ENCODE assay signal across 8 cellular contexts in genomic region chr22:30287626-30288413, GRCh38. TPM values are rescaled to one million over a fixed set of nuclear protein-coding genes. Genes with fewer than 3 reads are reported as not detected.
DNase-seq lines count a peak whose midpoint lies in the region; ATAC-seq and TF ChIP-seq lines count a peak whose summit lies in the region.

No MANE protein-coding gene starts in this region.

- H3K27me3 ChIP-seq in kidney epithelial cell (ENCODE audit: control insufficient read depth, insufficient read depth, low read length): no peaks in the 10 kb centered on the region

- no peaks in the 10 kb centered on the region for H3K9me3 Mint-ChIP-seq in activated CD4-positive, alpha-beta T cell treated with anti-CD3 and anti-CD28 coated beads for 36 hours (ENCODE audit: low read depth)

- H3K36me3 ChIP-seq in kidney epithelial cell (ENCODE audit: control insufficient read depth, insufficient read depth, low read length): no peaks in the 10 kb centered on the region

- no peak overlapping the region for H3K27ac Mint-ChIP-seq in activated CD4-positive, alpha-beta T cell treated with anti-CD3 and anti-CD28 coated beads for 36 hours

- peaks cover 28% of the 10 kb centered on the region for H3K4me1 Mint-ChIP-seq in activated CD4-positive, alpha-beta T cell treated with anti-CD3 and anti-CD28 coated beads for 36 hours

- POLR2A ChIA-PET in activated CD4-positive, alpha-beta T cell treated with anti-CD3 and anti-CD28 coated beads for 36 hours (lab: Charles Lee): interaction anchor here (0.6 to 1.4 kb wide), 7 partner anchors 39 to 417 kb away, joined by 3 to 5 read pairs (median 4); partner anchors contain the start of genes CCDC157, SF3A1 and TBC1D10A

- H3K27me3 Mint-ChIP-seq in activated CD4-positive, alpha-beta T cell treated with anti-CD3 and anti-CD28 coated beads for 36 hours: no peaks in the 10 kb centered on the region

- peak overlapping the region; percentile 72 for H3K4me3 Mint-ChIP-seq in activated CD4-positive, alpha-beta T cell treated with anti-CD3 and anti-CD28 coated beads for 36 hours

- ATAC-seq in activated CD4-positive, alpha-beta T cell treated with anti-CD3 and anti-CD28 coated beads for 36 hours: peak; percentile 42
- ATAC-seq in HG03469 (IDR thresholded peaks at IDR 0.05; ENCODE audit: unreplicated experiment): no peak

- H3K36me3 Mint-ChIP-seq in activated CD4-positive, alpha-beta T cell treated with anti-CD3 and anti-CD28 coated beads for 36 hours (ENCODE audit: low read depth): peaks cover 1% of the 10 kb centered on the region

- CTCF ChIA-PET in activated CD4-positive, alpha-beta T cell treated with anti-CD3 and anti-CD28 coated beads for 36 hours (lab: Charles Lee): interaction anchor here (0.6 to 6.5 kb wide), 60 partner anchors 10 to 1485 kb away, joined by 3 to 202 read pairs (median 5); partner anchors contain the start of genes CCDC157, MTFP1, OSM and RNF215

- intact Hi-C loops in activated CD4-positive, alpha-beta T cell treated with anti-CD3 and anti-CD28 coated beads for 36 hours (cut with DNase I, micrococcal nuclease): loop anchor here (1.0 to 2.0 kb wide), 8 partner anchors 15 to 197 kb away; partner anchors contain the start of genes RNF215 (in 2 of the 2) and TBC1D10A (in 1 of the 2)

- TF ChIP-seq CTCF in choroid plexus epithelial cell (conservative IDR thresholded peaks at IDR 0.05; ENCODE audit: low read depth, low read length) (peak; percentile 67), kidney epithelial cell (IDR thresholded peaks at IDR 0.05; ENCODE audit: insufficient read depth, low read length, poor library complexity, severe bottlenecking) (peak; percentile 64)

- H3K4me3 ChIP-seq in choroid plexus epithelial cell (ENCODE audit: low read depth, low read length) (peak overlapping the region; percentile 82), kidney epithelial cell (ENCODE audit: low read depth, low read length) (peak overlapping the region; percentile 69)

- DNase-seq in SIG-M5 treated with dmso at 0.1 percent for 504 hours (lab: John Stamatoyannopoulos, UW; ENCODE audit: unreplicated experiment) (peak; percentile 74), SIG-M5 (lab: John Stamatoyannopoulos, UW) (no peak), NCI-H345 (lab: John Stamatoyannopoulos, UW) (peak; percentile 50), choroid plexus epithelial cell (ENCODE audit: low read depth) (peak; percentile 96), kidney epithelial cell (ENCODE audit: low read depth) (no peak)
- peak; percentile 94 for DNase-seq in activated CD4-positive, alpha-beta T cell treated with anti-CD3 and anti-CD28 coated beads for 36 hours
- DNase-seq in stimulated activated CD4-positive, alpha-beta T cell treated with anti-CD3 and anti-CD28 coated beads, Interleukin-12 subunit alpha, Interleukin-12 subunit beta, amount 100 ng/mL, for 48 hours (ENCODE audit: low read depth in 2 of 3, low spot score in 1 of 3): peak; percentile 81 to 94 (median 83)

RNA-seq across cellular contexts. Expression of gene CASTOR1, which starts 1.5 kb away (rescaled TPM):
- 1 to 10 TPM; 1.6 to 2.2 TPM for total RNA-seq in activated CD4-positive, alpha-beta T cell treated with anti-CD3 and anti-CD28 coated beads for 36 hours
- total RNA-seq in kidney epithelial cell: 10.5 and 18.7 TPM in 2 replicates

RNA-seq across cellular contexts. Expression of gene OSM, which starts 21.2 kb away (rescaled TPM):
- total RNA-seq in activated CD4-positive, alpha-beta T cell treated with anti-CD3 and anti-CD28 coated beads for 36 hours: 10 to 100 TPM; 13.8 to 17.6 TPM
- total RNA-seq in kidney epithelial cell: not detected in 2 replicates

RNA-seq across cellular contexts. Expression of gene TBC1D10A, which starts 38.9 kb away (rescaled TPM):
- 10 to 100 TPM; 20.1 to 21.6 TPM for total RNA-seq in activated CD4-positive, alpha-beta T cell treated with anti-CD3 and anti-CD28 coated beads for 36 hours
- total RNA-seq in kidney epithelial cell: 21.6 and 23.9 TPM in 2 replicates

RNA-seq across cellular contexts. Expression of gene LIF, which starts 41.3 kb away (rescaled TPM):
- 100 to 1,000 TPM in 1 of 2 experiments, 10 to 100 TPM in 1; 77.3 to 105 TPM for total RNA-seq in activated CD4-positive, alpha-beta T cell treated with anti-CD3 and anti-CD28 coated beads for 36 hours
- total RNA-seq in kidney epithelial cell: 108 and 112 TPM in 2 replicates

Comparison
In these comparisons a context has a peak if more than half of its experiments do, and no peak if none do; other contexts are left out.
1. DNase-seq: peak in SIG-M5 treated with dmso at 0.1 percent for 504 hours (single experiment), NCI-H345 (single experiment), activated CD4-positive, alpha-beta T cell treated with anti-CD3 and anti-CD28 coated beads for 36 hours (single experiment), choroid plexus epithelial cell (single experiment) and stimulated activated CD4-positive, alpha-beta T cell treated with anti-CD3 and anti-CD28 coated beads, Interleukin-12 subunit alpha, Interleukin-12 subunit beta, amount 100 ng/mL, for 48 hours (3 of 3); none in SIG-M5 (single experiment) and kidney epithelial cell (single experiment).
2. RNA of gene OSM, which starts 21.2 kb away (total RNA-seq): 13.8 to 17.6 TPM in activated CD4-positive, alpha-beta T cell treated with anti-CD3 and anti-CD28 coated beads for 36 hours; not detected in kidney epithelial cell; every median in the first group is over 10 times any median in the second.